ENCODE assay signal across 9 cellular contexts in the genomic region with DNA sequence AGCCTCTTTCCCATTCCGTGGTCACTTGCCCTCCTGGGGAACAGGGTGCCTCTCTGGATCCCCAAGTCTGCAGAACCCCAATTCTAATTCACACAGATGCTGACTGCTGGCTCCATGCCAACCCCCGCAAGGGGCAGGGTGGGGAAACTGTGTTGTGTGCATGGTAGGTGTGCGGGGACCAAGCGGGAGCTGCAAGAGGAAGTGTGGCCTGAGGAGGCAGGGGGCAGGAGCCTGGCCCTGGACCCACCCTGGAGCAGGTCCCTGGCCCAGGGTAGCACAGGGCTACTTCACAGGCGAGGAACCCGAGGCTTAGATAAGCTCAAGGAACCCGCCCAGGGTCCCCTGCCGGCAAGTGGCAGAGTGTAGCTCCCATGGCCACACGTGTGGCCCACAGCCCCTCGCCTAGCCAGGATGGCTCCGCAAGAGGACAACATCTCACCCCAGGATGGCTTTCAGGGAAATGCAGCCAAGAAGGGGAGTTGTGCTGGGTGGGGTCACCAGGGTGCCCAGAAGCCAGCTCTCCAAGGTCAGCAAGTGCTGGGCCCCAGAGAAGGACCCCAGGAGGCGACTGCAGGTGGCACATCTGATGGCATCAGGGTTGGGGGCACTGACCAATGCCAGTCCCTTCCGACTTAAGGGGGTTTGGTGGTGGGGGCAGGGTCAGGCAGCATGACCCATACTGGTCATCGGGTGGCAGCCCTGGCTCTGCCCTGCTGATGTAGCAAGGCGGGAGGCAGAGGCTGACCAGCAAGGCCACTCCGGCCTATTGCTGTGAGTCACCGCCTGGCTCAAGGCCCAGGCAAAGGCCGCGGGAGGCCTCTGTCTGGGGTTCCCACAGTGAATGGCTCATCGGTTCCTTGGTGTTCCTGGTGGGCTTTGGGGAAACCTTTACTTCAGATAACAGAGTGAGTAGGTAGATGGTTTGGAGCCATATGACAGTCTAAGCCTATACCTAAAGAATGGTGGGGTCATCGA. TPM values are rescaled to one million over a fixed set of nuclear protein-coding genes. Genes with fewer than 3 reads are reported as not detected.
DNase-seq lines count a peak whose midpoint lies in the region; ATAC-seq and TF ChIP-seq lines count a peak whose summit lies in the region.
"Had no signal": no experiment of that assay in that cellular context is flagged by ENCODE, and none has a peak within 500 bp of the region (broad histone marks: within the 10 kb centered on the region; RNA-seq: fewer than 3 reads in every experiment).

No MANE protein-coding gene starts in this region.

- DNase-seq in HFFc6, result peak; percentile 95
- DNase-seq in cardiac fibroblast (ENCODE audit: low read depth in 2 of 2), result peak; percentile 90 to 95
- peak; percentile 77 for DNase-seq in kidney epithelial cell (ENCODE audit: low read depth)
- peak; percentile 94 for DNase-seq in stromal cell of bone marrow (ENCODE audit: low read depth)
- DNase-seq in NCI-H1105 treated with DMSO at 0.1 percent for 48 hours (lab: John Stamatoyannopoulos, UW), result no peak
- DNase-seq in HEK293T (ENCODE audit: extremely low spot score), result no peak
- DNase-seq: activated CD4-positive, CD25-positive, alpha-beta regulatory T cell treated with anti-CD3 and anti-CD28 coated beads, Interleukin-2, amount 50 U/mL, for 72 hours had no signal

- ATAC-seq in HG02852 (IDR thresholded peaks at IDR 0.05; ENCODE audit: unreplicated experiment) (no peak), HG02970 (IDR thresholded peaks at IDR 0.05; ENCODE audit: low FRiP score, unreplicated experiment) (no peak)

- H3K4me3 ChIP-seq in cardiac fibroblast (replicated peaks in 1 of 2; ENCODE audit: low read depth in 2 of 2, low read length in 2 of 2) (no peak overlapping the region), kidney epithelial cell (ENCODE audit: low read depth, low read length) (no peak overlapping the region)

- TF ChIP-seq CTCF in HFFc6 (IDR thresholded peaks at IDR 0.05) (no peak), cardiac fibroblast (IDR thresholded peaks at IDR 0.05; ENCODE audit: low read depth, low read length) (no peak), kidney epithelial cell (IDR thresholded peaks at IDR 0.05; ENCODE audit: insufficient read depth, low read length, poor library complexity, severe bottlenecking) (no peak)

- H3K9me3 Mint-ChIP-seq in HFFc6, result no peaks in the 10 kb centered on the region

- H3K27me3 ChIP-seq in kidney epithelial cell (ENCODE audit: control insufficient read depth, insufficient read depth, low read length), result no peaks in the 10 kb centered on the region

- H3K36me3 Mint-ChIP-seq in HFFc6 (ENCODE audit: low read depth), result no peaks in the 10 kb centered on the region

- H3K4me1 Mint-ChIP-seq in HFFc6 (ENCODE audit: low read depth), result peaks cover 84% of the 10 kb centered on the region

- POLR2A ChIA-PET in HEK293T (lab: Yijun Ruan, JAX), result no interaction called here

- CTCF ChIA-PET in HEK293T (lab: Yijun Ruan, JAX), result interaction anchor here (0.6 to 0.7 kb wide), 2 partner anchors 76 to 893 kb away, joined by 3 read pairs; no protein-coding TSS in a partner anchor

- no peaks in the 10 kb centered on the region for H3K36me3 ChIP-seq in kidney epithelial cell (ENCODE audit: control insufficient read depth, insufficient read depth, low read length)

- H3K27ac Mint-ChIP-seq in HFFc6, result peak overlapping the region; percentile 97

- H3K27me3 Mint-ChIP-seq in HFFc6 (ENCODE audit: insufficient read depth), result peaks cover 3% of the 10 kb centered on the region; the same call in 1 of the 2 replicates

- H3K4me3 Mint-ChIP-seq in HFFc6, result peak overlapping the region; percentile 0; the same call in 1 of the 2 replicates

TF ChIP-seq in HEK293T, 16 proteins besides CTCF, POLR2A, EP300 and RAD21:
- TF ChIP-seq ELF4 (IDR thresholded peaks at IDR 0.05) (no peak), SUZ12 (IDR thresholded peaks at IDR 0.05) (no peak), LEF1 (IDR thresholded peaks at IDR 0.05; ENCODE audit: borderline replicate concordance) (no peak), L3MBTL2 (conservative IDR thresholded peaks at IDR 0.05) (no peak), PKNOX1 (IDR thresholded peaks at IDR 0.05) (no peak), ZNF384 (IDR thresholded peaks at IDR 0.05) (no peak)

RNA-seq across cellular contexts. Expression of gene EML1, which starts 37.3 kb away (rescaled TPM):
- total RNA-seq in HFFc6 (2021; fragmentation: NEBNext Ultra II Directional; extraction: Animal tissue kit (Norgen Biotek cat#: 25700)), result 10 to 100 TPM; 13.2 to 27.6 (median 22.2) TPM
- total RNA-seq in kidney epithelial cell, result 6.4 and 11.6 TPM in 2 replicates

Comparison
In these comparisons a context has a peak if more than half of its experiments do, and no peak if none do; other contexts are left out.
1. DNase-seq: peak in HFFc6 (single experiment), cardiac fibroblast (2 of 2), kidney epithelial cell (single experiment) and stromal cell of bone marrow (single experiment); none in NCI-H1105 treated with DMSO at 0.1 percent for 48 hours (single experiment) and HEK293T (single experiment).